ENCODE assay signal across 1 cellular context in the genomic region with DNA sequence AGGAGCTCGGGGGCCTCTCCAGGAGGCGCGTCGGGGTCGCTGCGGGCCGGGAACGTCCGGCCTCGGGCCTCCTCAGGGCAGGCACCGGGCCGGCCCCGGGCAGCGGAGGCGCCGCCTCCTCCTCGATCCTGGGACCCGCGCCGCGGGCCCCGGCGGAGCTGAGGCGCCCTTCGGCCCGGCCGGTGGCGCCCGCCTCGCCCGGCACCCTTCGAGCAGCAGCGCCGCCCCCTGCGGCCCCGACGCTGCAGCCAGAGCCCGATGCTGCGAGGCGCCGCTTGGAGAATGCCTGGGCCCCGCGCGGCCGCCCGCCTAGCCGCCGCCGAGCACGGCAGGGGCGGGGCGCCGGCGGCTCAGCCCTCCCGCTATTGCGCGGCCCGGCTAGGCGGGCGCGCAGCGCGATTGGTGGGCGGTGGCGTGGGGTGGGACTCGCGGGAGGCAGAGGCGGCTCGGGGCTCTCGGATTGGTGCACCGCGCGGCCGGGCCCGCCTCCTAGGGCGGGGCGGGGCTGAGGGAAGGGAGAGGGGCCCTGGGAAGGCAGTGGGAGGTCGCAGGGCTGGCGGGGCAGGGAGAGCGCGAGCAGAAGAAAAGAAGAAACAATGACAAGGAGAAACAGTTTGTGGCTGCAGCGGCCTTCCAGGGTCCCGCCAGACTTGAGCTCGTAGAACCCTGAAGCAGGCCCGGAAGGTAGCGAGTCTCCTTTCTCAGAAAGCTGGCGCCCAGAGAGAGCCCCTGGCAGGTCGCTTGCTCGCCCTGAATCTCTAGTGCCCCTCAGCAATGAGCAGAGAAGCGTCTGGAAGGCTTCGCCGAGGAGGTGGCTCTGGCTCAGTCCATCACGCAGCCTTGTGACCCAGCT.
TF ChIP-seq lines count a peak whose summit lies in the region.

EEIG1 (minus strand) TSS at position 284 of the 853 bp plus-strand sequence. CDS start 852 bp downstream, outside the sequence.

TF ChIP-seq in HepG2, 621 proteins besides CTCF, POLR2A, EP300 and RAD21 (continued from another document and continues in another):
- TF ChIP-seq, protein P1, sequence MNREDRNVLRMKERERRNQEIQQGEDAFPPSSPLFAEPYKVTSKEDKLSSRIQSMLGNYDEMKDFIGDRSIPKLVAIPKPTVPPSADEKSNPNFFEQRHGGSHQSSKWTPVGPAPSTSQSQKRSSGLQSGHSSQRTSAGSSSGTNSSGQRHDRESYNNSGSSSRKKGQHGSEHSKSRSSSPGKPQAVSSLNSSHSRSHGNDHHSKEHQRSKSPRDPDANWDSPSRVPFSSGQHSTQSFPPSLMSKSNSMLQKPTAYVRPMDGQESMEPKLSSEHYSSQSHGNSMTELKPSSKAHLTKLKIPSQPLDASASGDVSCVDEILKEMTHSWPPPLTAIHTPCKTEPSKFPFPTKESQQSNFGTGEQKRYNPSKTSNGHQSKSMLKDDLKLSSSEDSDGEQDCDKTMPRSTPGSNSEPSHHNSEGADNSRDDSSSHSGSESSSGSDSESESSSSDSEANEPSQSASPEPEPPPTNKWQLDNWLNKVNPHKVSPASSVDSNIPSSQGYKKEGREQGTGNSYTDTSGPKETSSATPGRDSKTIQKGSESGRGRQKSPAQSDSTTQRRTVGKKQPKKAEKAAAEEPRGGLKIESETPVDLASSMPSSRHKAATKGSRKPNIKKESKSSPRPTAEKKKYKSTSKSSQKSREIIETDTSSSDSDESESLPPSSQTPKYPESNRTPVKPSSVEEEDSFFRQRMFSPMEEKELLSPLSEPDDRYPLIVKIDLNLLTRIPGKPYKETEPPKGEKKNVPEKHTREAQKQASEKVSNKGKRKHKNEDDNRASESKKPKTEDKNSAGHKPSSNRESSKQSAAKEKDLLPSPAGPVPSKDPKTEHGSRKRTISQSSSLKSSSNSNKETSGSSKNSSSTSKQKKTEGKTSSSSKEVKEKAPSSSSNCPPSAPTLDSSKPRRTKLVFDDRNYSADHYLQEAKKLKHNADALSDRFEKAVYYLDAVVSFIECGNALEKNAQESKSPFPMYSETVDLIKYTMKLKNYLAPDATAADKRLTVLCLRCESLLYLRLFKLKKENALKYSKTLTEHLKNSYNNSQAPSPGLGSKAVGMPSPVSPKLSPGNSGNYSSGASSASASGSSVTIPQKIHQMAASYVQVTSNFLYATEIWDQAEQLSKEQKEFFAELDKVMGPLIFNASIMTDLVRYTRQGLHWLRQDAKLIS (CRISPR knock-in tag; IDR thresholded peaks at IDR 0.05) = no peak
- no peak for TF ChIP-seq CSRNP1 (CRISPR knock-in tag; IDR thresholded peaks at IDR 0.05)
- no peak for TF ChIP-seq YEATS2 (CRISPR knock-in tag; IDR thresholded peaks at IDR 0.05; ENCODE audit: borderline replicate concordance)
- TF ChIP-seq ZNF282 (IDR thresholded peaks at IDR 0.05; ENCODE audit: partially characterized antibody) = no peak
- TF ChIP-seq GLMP (CRISPR knock-in tag; IDR thresholded peaks at IDR 0.05; ENCODE audit: borderline replicate concordance) = no peak
- no peak for TF ChIP-seq HNRNPUL1 (IDR thresholded peaks at IDR 0.05; ENCODE audit: low read depth, low read length)
- no peak for TF ChIP-seq ZNF326 (CRISPR knock-in tag; IDR thresholded peaks at IDR 0.05; ENCODE audit: borderline replicate concordance)
- TF ChIP-seq RFXAP (CRISPR knock-in tag; IDR thresholded peaks at IDR 0.05; ENCODE audit: borderline replicate concordance) = 0 out of 2 replicates have a peak, but pooled peaks have one; percentile 37
- no peak for TF ChIP-seq ZNF672 (CRISPR knock-in tag; IDR thresholded peaks at IDR 0.05)
- no peak for TF ChIP-seq PRDM4 (CRISPR knock-in tag; IDR thresholded peaks at IDR 0.05; ENCODE audit: borderline replicate concordance)
- TF ChIP-seq SRF (IDR thresholded peaks at IDR 0.05; ENCODE audit: low read depth, low read length) = no peak
- TF ChIP-seq REL (CRISPR knock-in tag; conservative IDR thresholded peaks at IDR 0.05) = no peak
- TF ChIP-seq EZH2 (conservative IDR thresholded peaks at IDR 0.05; ENCODE audit: low read depth, low read length) = no peak
- no peak for TF ChIP-seq KLF6 (CRISPR knock-in tag; IDR thresholded peaks at IDR 0.05)
- no peak for TF ChIP-seq ZFP41 (CRISPR knock-in tag; IDR thresholded peaks at IDR 0.05; ENCODE audit: borderline replicate concordance)
- TF ChIP-seq ZFP37 (CRISPR knock-in tag; IDR thresholded peaks at IDR 0.05; ENCODE audit: borderline replicate concordance) = no peak
- TF ChIP-seq ZFX (CRISPR knock-in tag; IDR thresholded peaks at IDR 0.05; ENCODE audit: low read depth) = no peak; the same call in none of the 2 replicates
- TF ChIP-seq ZNF160 (CRISPR knock-in tag; IDR thresholded peaks at IDR 0.05) = no peak
- no peak for TF ChIP-seq ZNF124 (CRISPR knock-in tag; IDR thresholded peaks at IDR 0.05)
- TF ChIP-seq, protein P2, sequence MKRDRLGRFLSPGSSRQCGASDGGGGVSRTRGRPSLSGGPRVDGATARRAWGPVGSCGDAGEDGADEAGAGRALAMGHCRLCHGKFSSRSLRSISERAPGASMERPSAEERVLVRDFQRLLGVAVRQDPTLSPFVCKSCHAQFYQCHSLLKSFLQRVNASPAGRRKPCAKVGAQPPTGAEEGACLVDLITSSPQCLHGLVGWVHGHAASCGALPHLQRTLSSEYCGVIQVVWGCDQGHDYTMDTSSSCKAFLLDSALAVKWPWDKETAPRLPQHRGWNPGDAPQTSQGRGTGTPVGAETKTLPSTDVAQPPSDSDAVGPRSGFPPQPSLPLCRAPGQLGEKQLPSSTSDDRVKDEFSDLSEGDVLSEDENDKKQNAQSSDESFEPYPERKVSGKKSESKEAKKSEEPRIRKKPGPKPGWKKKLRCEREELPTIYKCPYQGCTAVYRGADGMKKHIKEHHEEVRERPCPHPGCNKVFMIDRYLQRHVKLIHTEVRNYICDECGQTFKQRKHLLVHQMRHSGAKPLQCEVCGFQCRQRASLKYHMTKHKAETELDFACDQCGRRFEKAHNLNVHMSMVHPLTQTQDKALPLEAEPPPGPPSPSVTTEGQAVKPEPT (CRISPR knock-in tag; IDR thresholded peaks at IDR 0.05; ENCODE audit: low read depth) = no peak
- TF ChIP-seq MED8 (CRISPR knock-in tag; IDR thresholded peaks at IDR 0.05; ENCODE audit: insufficient replicate concordance) = no peak
- no peak for TF ChIP-seq PTBP1 (IDR thresholded peaks at IDR 0.05; ENCODE audit: low read depth, low read length, poor library complexity, severe bottlenecking)
- TF ChIP-seq ZNF143 (CRISPR knock-in tag; IDR thresholded peaks at IDR 0.05) = no peak
- no peak for TF ChIP-seq MAFK (conservative IDR thresholded peaks at IDR 0.05 in 1 of 2, IDR thresholded peaks at IDR 0.05 in 1 of 2; ENCODE audit: low read length in 2 of 2)
- no peak for TF ChIP-seq PAWR (CRISPR knock-in tag; IDR thresholded peaks at IDR 0.05; ENCODE audit: borderline replicate concordance)
- no peak for TF ChIP-seq EHMT2 (IDR thresholded peaks at IDR 0.05; ENCODE audit: borderline replicate concordance, low read depth, low read length)
- TF ChIP-seq SOX6 (IDR thresholded peaks at IDR 0.05) = no peak
- TF ChIP-seq SOX6 (CRISPR knock-in tag; IDR thresholded peaks at IDR 0.05) = peak; percentile 35; the same call in 1 of the 2 replicates
- TF ChIP-seq BCL3 (CRISPR knock-in tag; IDR thresholded peaks at IDR 0.05) = no peak
- TF ChIP-seq TCF7L2 (IDR thresholded peaks at IDR 0.05; ENCODE audit: low read depth, low read length) = no peak
- TF ChIP-seq ZNF724P (CRISPR knock-in tag; IDR thresholded peaks at IDR 0.05; ENCODE audit: borderline replicate concordance) = no peak
- TF ChIP-seq SNRNP70 (IDR thresholded peaks at IDR 0.05; ENCODE audit: low read depth, low read length) = no peak
- TF ChIP-seq MED13 (CRISPR knock-in tag; IDR thresholded peaks at IDR 0.05) = no peak
- no peak for TF ChIP-seq SMAD1 (CRISPR knock-in tag; IDR thresholded peaks at IDR 0.05; ENCODE audit: borderline replicate concordance, low read depth)
- 0 out of 2 replicates have a peak, but pooled peaks have one; percentile 7 for TF ChIP-seq ARID5B (CRISPR knock-in tag; IDR thresholded peaks at IDR 0.05)
- TF ChIP-seq ZNF850 (CRISPR knock-in tag; conservative IDR thresholded peaks at IDR 0.05) = no peak
- TF ChIP-seq ATF3 (CRISPR knock-in tag; IDR thresholded peaks at IDR 0.05) = no peak
- no peak for TF ChIP-seq ZFP90 (CRISPR knock-in tag; IDR thresholded peaks at IDR 0.05; ENCODE audit: borderline replicate concordance)
- TF ChIP-seq HNF4G (IDR thresholded peaks at IDR 0.05; ENCODE audit: borderline replicate concordance, low read depth, low read length) = no peak
- TF ChIP-seq HNF4G (CRISPR knock-in tag; IDR thresholded peaks at IDR 0.05; ENCODE audit: borderline replicate concordance, low read depth) = no peak
- no peak for TF ChIP-seq ZNF138 (CRISPR knock-in tag; IDR thresholded peaks at IDR 0.05; ENCODE audit: low read depth)
- TF ChIP-seq ZFY (CRISPR knock-in tag; IDR thresholded peaks at IDR 0.05) = peak; percentile 83
- TF ChIP-seq SIX4 (CRISPR knock-in tag; IDR thresholded peaks at IDR 0.05) = no peak
- 0 out of 2 replicates have a peak, but pooled peaks have one; percentile 28 for TF ChIP-seq ZMAT3 (CRISPR knock-in tag; conservative IDR thresholded peaks at IDR 0.05)
- no peak for TF ChIP-seq ZNF569 (CRISPR knock-in tag; IDR thresholded peaks at IDR 0.05; ENCODE audit: borderline replicate concordance)
- TF ChIP-seq ZNF749 (CRISPR knock-in tag; IDR thresholded peaks at IDR 0.05; ENCODE audit: borderline replicate concordance) = no peak
- TF ChIP-seq KMT2B (CRISPR knock-in tag; IDR thresholded peaks at IDR 0.05) = 0 out of 2 replicates have a peak, but pooled peaks have one; percentile 27
